In the genomic region with DNA sequence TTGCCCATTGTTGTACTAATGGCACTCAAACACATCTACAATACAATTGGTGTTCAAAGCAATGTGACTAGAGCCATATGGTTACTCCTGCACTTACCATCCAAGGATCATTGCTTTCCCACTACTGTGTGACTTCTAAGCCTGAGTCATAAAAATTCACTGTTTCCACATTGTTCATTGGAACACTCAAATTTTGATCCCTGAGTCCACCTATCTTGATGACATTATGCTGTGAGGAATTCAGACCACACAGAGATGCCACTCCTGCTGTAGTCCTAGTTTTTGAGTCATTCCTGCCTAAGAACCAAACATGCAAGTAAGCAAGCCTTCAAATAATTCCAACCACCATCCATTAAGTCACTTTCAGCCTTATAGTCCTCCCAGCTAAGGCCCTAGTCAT, we compare ENCODE assay signal across 24 cellular contexts.
"Had no signal": no experiment of that assay in that cellular context is flagged by ENCODE, and none has a peak within 500 bp of the region (broad histone marks: within the 10 kb centered on the region; RNA-seq: fewer than 3 reads in every experiment).

No MANE protein-coding gene starts in this region.

- DNase-seq: effector memory CD4-positive, alpha-beta T cell; esophagus squamous epithelium; foreskin fibroblast; glutamatergic neuron; islet precursor cell; left cardiac atrium; left ventricle myocardium inferior; lower lobe of right lung; mesenchymal stem cell; midbrain; nucleus accumbens; ovary; right lobe of liver; stimulated activated CD4-positive, alpha-beta T cell treated with anti-CD3 and anti-CD28 coated beads, Interleukin-2, amount 100 ng/mL, for 24 hours; stimulated activated CD4-positive, alpha-beta T cell treated with anti-CD3 and anti-CD28 coated beads, Interleukin-4, amount 100 ng/mL, for 4 hours; stimulated activated naive B cell treated with anti-CD40 and anti-IgM and Interleukin-4, amounts not matched to agents 10 μg/mL and 1 μg/mL and 100 μg/mL, for 72 hours; stimulated activated naive CD8-positive, alpha-beta T cell treated with anti-CD3 and anti-CD28 coated beads, Interleukin-15, amount 100 ng/mL, for 72 hours; testis; upper lobe of right lung had no signal

- H3K4me3 ChIP-seq: esophagus squamous epithelium, gastroesophageal sphincter, left ventricle myocardium inferior, lower lobe of right lung, neural progenitor cell, ovary, right lobe of liver, testis, tibial nerve, upper lobe of right lung had no signal

- H3K4me3 Mint-ChIP-seq: natural killer cell treated with Interleukin-12 subunit alpha and Interleukin-12 subunit beta and Interleukin-15 and Interleukin-18, amount 100 ng/mL, for 72 hours; neural progenitor cell; stimulated activated naive B cell treated with anti-CD40 and anti-IgM and Interleukin-4, amounts not matched to agents 10 μg/mL and 1 μg/mL and 100 μg/mL, for 72 hours; stimulated activated naive CD8-positive, alpha-beta T cell treated with anti-CD3 and anti-CD28 coated beads, Interleukin-15, amount 100 ng/mL, for 72 hours had no signal

- H3K27ac Mint-ChIP-seq: natural killer cell treated with Interleukin-12 subunit alpha and Interleukin-12 subunit beta and Interleukin-15 and Interleukin-18, amount 100 ng/mL, for 72 hours; neural progenitor cell; progenitor cell of endocrine pancreas; stimulated activated naive B cell treated with anti-CD40 and anti-IgM and Interleukin-4, amounts not matched to agents 10 μg/mL and 1 μg/mL and 100 μg/mL, for 72 hours; stimulated activated naive CD8-positive, alpha-beta T cell treated with anti-CD3 and anti-CD28 coated beads, Interleukin-15, amount 100 ng/mL, for 72 hours had no signal

- H3K4me1 ChIP-seq: esophagus squamous epithelium, gastroesophageal sphincter, left ventricle myocardium inferior, lower lobe of right lung, neural progenitor cell, right lobe of liver, testis, tibial nerve, upper lobe of right lung had no signal

- H3K9ac ChIP-seq: neural progenitor cell had no signal

- H3K27me3 Mint-ChIP-seq: natural killer cell treated with Interleukin-12 subunit alpha and Interleukin-12 subunit beta and Interleukin-15 and Interleukin-18, amount 100 ng/mL, for 72 hours; progenitor cell of endocrine pancreas; stimulated activated naive B cell treated with anti-CD40 and anti-IgM and Interleukin-4, amounts not matched to agents 10 μg/mL and 1 μg/mL and 100 μg/mL, for 72 hours; stimulated activated naive CD8-positive, alpha-beta T cell treated with anti-CD3 and anti-CD28 coated beads, Interleukin-15, amount 100 ng/mL, for 72 hours had no signal

- H3K4me1 Mint-ChIP-seq: neural progenitor cell; stimulated activated naive B cell treated with anti-CD40 and anti-IgM and Interleukin-4, amounts not matched to agents 10 μg/mL and 1 μg/mL and 100 μg/mL, for 72 hours; stimulated activated naive CD8-positive, alpha-beta T cell treated with anti-CD3 and anti-CD28 coated beads, Interleukin-15, amount 100 ng/mL, for 72 hours had no signal

- H3K27me3 ChIP-seq: esophagus squamous epithelium, gastroesophageal sphincter, neural progenitor cell, ovary, right lobe of liver, testis, tibial nerve, upper lobe of right lung had no signal

- H3K9me3 ChIP-seq: esophagus squamous epithelium, gastroesophageal sphincter, lower lobe of right lung, ovary, right lobe of liver, testis, tibial nerve, upper lobe of right lung had no signal

- H3K36me3 ChIP-seq: esophagus squamous epithelium, gastroesophageal sphincter, left ventricle myocardium inferior, lower lobe of right lung, neural progenitor cell, ovary, right lobe of liver, tibial nerve, upper lobe of right lung had no signal

- H3K36me3 Mint-ChIP-seq: natural killer cell treated with Interleukin-12 subunit alpha and Interleukin-12 subunit beta and Interleukin-15 and Interleukin-18, amount 100 ng/mL, for 72 hours; neural progenitor cell had no signal

- H3K27ac ChIP-seq: esophagus squamous epithelium, gastroesophageal sphincter, left ventricle myocardium inferior, lower lobe of right lung, neural progenitor cell, ovary, right lobe of liver, testis, tibial nerve, upper lobe of right lung had no signal
